In genomic region chr1:1290238-1290731, GRCh38 we compare ENCODE assay signal across 1 cellular context.
TF ChIP-seq lines count a peak whose summit lies in the region.

No MANE protein-coding gene starts in this region.

TF ChIP-seq in SK-N-SH, 30 proteins besides CTCF, POLR2A, EP300 and RAD21:
- TF ChIP-seq SMC3 (IDR thresholded peaks at IDR 0.05; ENCODE audit: low read depth, low read length) (peak; percentile 46; the same call in 1 of the 2 replicates), MEF2A (IDR thresholded peaks at IDR 0.05; ENCODE audit: borderline replicate concordance, low read depth) (no peak)
